11 cellular contexts compared by ENCODE assay signal in the genomic region with DNA sequence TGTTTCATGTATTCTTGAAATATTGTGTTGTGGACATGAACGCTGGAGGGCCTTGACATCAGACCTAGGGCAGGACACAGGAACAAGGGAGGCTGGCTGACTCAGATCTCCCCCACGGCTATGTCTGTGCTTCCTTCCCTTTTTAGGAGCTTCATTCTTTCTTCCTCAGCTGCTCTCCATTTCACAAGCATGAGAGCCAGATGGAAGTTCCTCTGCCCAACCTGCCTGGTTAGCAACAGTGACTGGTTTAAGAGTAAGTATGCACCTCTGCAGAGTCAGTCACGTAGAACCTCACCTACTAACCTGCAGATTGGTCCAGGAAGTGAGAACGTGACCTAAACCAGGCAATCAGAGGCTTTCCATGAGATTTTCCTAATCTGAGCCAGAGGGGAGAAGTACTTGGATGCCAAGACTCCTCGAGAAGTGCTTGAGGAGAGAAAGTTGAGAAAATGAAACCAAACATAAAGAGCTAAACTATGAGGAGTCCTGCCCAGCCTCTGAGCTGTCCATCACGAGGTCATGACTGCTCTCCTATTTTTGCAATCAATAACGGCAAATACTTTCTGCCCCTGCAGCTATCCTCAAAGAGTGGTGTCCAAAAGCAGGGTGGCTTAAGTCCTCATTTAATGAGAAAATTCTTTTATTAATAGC.
DNase-seq lines count a peak whose midpoint lies in the region; ATAC-seq and TF ChIP-seq lines count a peak whose summit lies in the region.
"Had no signal": no experiment of that assay in that cellular context is flagged by ENCODE, and none has a peak within 500 bp of the region (broad histone marks: within the 10 kb centered on the region; RNA-seq: fewer than 3 reads in every experiment).

No MANE protein-coding gene starts in this region.

- WGBS in spleen, 5 donors: 28 to 54% (median 34%) methylated on average over 7 of the region's 7 CpGs

- peak overlapping the region in 7 of 8 donors; percentile 55 to 85 (median 75) for H3K27ac ChIP-seq in spleen
- H3K27ac ChIP-seq: psoas muscle had no signal

- H3K4me3 ChIP-seq in spleen: peak overlapping the region in 1 of 8 donors; percentile 50
- H3K4me3 ChIP-seq: psoas muscle, stomach had no signal

- in situ Hi-C loops in SK-MEL-5 (cut with HindIII; ENCODE audit: low pct_unique_long_range_greater_than_20kb, low sequenced_read_pairs): no loop called here

- peak; percentile 18 for ATAC-seq in GM18511 (IDR thresholded peaks at IDR 0.05; ENCODE audit: unreplicated experiment)
- no peak for ATAC-seq in GM21737 (IDR thresholded peaks at IDR 0.05; ENCODE audit: unreplicated experiment)

- H3K27me3 ChIP-seq in spleen (replicated peaks in 1 of 7): no peaks in the 10 kb centered on the region
- H3K27me3 ChIP-seq: stomach had no signal

- H3K4me1 ChIP-seq in spleen: peaks cover 0 to 35% (median 15%) of the 10 kb centered on the region in 6 donors
- H3K4me1 ChIP-seq: psoas muscle, stomach had no signal

- TF ChIP-seq POLR2A in spleen (IDR thresholded peaks at IDR 0.05): no peak

- intact Hi-C loops in head of caudate nucleus (cut with DNase I): no loop called here
- intact Hi-C loops in spleen (cut with DNase I; ENCODE audit: low total_unique reads): no loop called here

- H3K36me3 ChIP-seq in spleen: no peaks in the 10 kb centered on the region
- H3K36me3 ChIP-seq: stomach had no signal

- DNase-seq in SK-MEL-5 (ENCODE audit: low read depth, low spot score): peak; percentile 20
- peak in 34 of 42 donors; percentile 2 to 71 (median 20) for DNase-seq in head of caudate nucleus
- DNase-seq in spleen: peak; percentile 70
- DNase-seq in dermis blood vessel endothelial cell: no peak
- DNase-seq in effector CD8-positive, alpha-beta T cell (lab: John Stamatoyannopoulos, UW): no peak
- DNase-seq in SHP77 treated with DMSO at 0.1 percent for 48 hours (lab: John Stamatoyannopoulos, UW): no peak
- DNase-seq: activated effector memory CD4-positive, alpha-beta T cell treated with anti-CD3 and anti-CD28 coated beads, Interleukin-2, amount 50 U/mL, for 16 hours; stomach had no signal

- TF ChIP-seq CTCF in spleen (IDR thresholded peaks at IDR 0.05 in 8 of 11, conservative IDR thresholded peaks at IDR 0.05 in 3 of 11): no peak

- peaks cover 0 to 7% (median 0%) of the 10 kb centered on the region in 8 donors for H3K9me3 ChIP-seq in spleen
- H3K9me3 ChIP-seq: psoas muscle, stomach had no signal

Comparison
In these comparisons a context has a peak if more than half of its experiments do, and no peak if none do; other contexts are left out.
1. DNase-seq: peak in SK-MEL-5 (single experiment), head of caudate nucleus (34 of 42) and spleen (single experiment); none in dermis blood vessel endothelial cell (single experiment), effector CD8-positive, alpha-beta T cell (single experiment) and SHP77 treated with DMSO at 0.1 percent for 48 hours (single experiment).